17 cellular contexts compared by ENCODE assay signal in the genomic region with DNA sequence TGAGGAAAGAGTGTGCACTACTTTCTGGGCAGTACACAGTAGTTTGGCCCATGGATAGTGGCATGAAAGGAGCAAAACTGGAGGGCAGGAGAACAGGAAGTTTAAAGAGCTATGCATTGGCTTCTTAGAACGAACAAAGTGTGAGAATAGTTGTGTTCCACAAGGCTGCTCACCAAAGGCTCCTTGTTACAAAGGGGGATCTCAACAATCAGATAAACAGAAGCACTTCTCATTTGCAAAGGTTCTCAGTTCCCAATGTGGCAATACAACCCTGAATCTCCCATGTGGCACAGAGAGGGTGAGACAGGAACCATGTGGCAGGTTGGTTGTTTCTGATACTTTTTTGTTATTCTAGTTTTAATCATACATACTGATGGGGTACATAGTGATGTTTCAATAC.
DNase-seq lines count a peak whose midpoint lies in the region; ATAC-seq and TF ChIP-seq lines count a peak whose summit lies in the region.
"Had no signal": no experiment of that assay in that cellular context is flagged by ENCODE, and none has a peak within 500 bp of the region (broad histone marks: within the 10 kb centered on the region; RNA-seq: fewer than 3 reads in every experiment).

No MANE protein-coding gene starts in this region.

- WGBS in suprapubic skin: 88% methylated on average over 1 of the region's 1 CpG

- H3K9me3 ChIP-seq in OCI-LY3 (ENCODE audit: insufficient read depth, low read length) (no peaks in the 10 kb centered on the region), neural progenitor cell (ENCODE audit: low read depth) (no peaks in the 10 kb centered on the region), suprapubic skin (no peaks in the 10 kb centered on the region)
- H3K9me3 ChIP-seq: A549, BE2C, HAP-1 had no signal

- H3K27me3 ChIP-seq in OCI-LY3 (ENCODE audit: low read depth, low read length) (no peaks in the 10 kb centered on the region), neural progenitor cell (no peaks in the 10 kb centered on the region), suprapubic skin (no peaks in the 10 kb centered on the region)
- H3K27me3 ChIP-seq: BE2C had no signal

- H2AFZ ChIP-seq in OCI-LY3 (ENCODE audit: low read depth, low read length) (peak overlapping the region; percentile 67), neural progenitor cell (replicated peaks) (peak overlapping the region; percentile 26)

- ATAC-seq in GM18858 (IDR thresholded peaks at IDR 0.05; ENCODE audit: unreplicated experiment) (peak; percentile 53), HG03469 (IDR thresholded peaks at IDR 0.05; ENCODE audit: unreplicated experiment) (no peak)
- ATAC-seq: A549 had no signal

- no peak overlapping the region for H3K27ac Mint-ChIP-seq in neural progenitor cell

- H3K79me2 ChIP-seq in OCI-LY3 (ENCODE audit: low read length): no peaks in the 10 kb centered on the region
- no peaks in the 10 kb centered on the region for H3K79me2 ChIP-seq in neural progenitor cell (ENCODE audit: low read depth)

- H3K27ac ChIP-seq in OCI-LY3 (ENCODE audit: low read length): no peak overlapping the region
- no peak overlapping the region for H3K27ac ChIP-seq in neural progenitor cell
- no peak overlapping the region for H3K27ac ChIP-seq in suprapubic skin
- H3K27ac ChIP-seq: A549, C4-2B had no signal

- TF ChIP-seq EP300 in suprapubic skin (IDR thresholded peaks at IDR 0.05): no peak

- H3K36me3 ChIP-seq in OCI-LY3 (replicated peaks; ENCODE audit: low read depth, low read length): no peaks in the 10 kb centered on the region
- H3K36me3 ChIP-seq in neural progenitor cell: no peaks in the 10 kb centered on the region
- H3K36me3 ChIP-seq in suprapubic skin: no peaks in the 10 kb centered on the region
- H3K36me3 ChIP-seq: BE2C, HAP-1 had no signal

- H3K4me2 ChIP-seq in OCI-LY3 (ENCODE audit: low read length) (no peak overlapping the region), neural progenitor cell (no peak overlapping the region)
- H3K4me2 ChIP-seq: A549 had no signal

- H3K9ac ChIP-seq in OCI-LY3 (ENCODE audit: low read length) (no peak overlapping the region), neural progenitor cell (no peak overlapping the region)

- H3K4me3 Mint-ChIP-seq in neural progenitor cell: no peak overlapping the region
- H3K4me3 Mint-ChIP-seq: CD4-positive, alpha-beta memory T cell; IgD-negative memory B cell had no signal

- H3K4me3 ChIP-seq in OCI-LY3 (ENCODE audit: low read length): no peak overlapping the region
- H3K4me3 ChIP-seq in neural progenitor cell: no peak overlapping the region
- no peak overlapping the region for H3K4me3 ChIP-seq in suprapubic skin
- H3K4me3 ChIP-seq: A549, HAP-1 had no signal

- peaks cover 15% of the 10 kb centered on the region for H3K4me1 ChIP-seq in OCI-LY3 (ENCODE audit: low read length)
- no peaks in the 10 kb centered on the region for H3K4me1 ChIP-seq in neural progenitor cell
- peaks cover 6% of the 10 kb centered on the region for H3K4me1 ChIP-seq in suprapubic skin
- H3K4me1 ChIP-seq: BE2C, HAP-1 had no signal

- peaks cover 4% of the 10 kb centered on the region for H3K27me3 Mint-ChIP-seq in neural progenitor cell (ENCODE audit: insufficient read depth, low read depth)

- DNase-seq in neural progenitor cell (ENCODE audit: low spot score) (no peak), NCI-H82 (lab: John Stamatoyannopoulos, UW) (no peak), suprapubic skin (ENCODE audit: low spot score in 2 of 2) (no peak)
- DNase-seq: BE2C; CD4-positive, alpha-beta memory T cell; DMS153; DMS79 treated with DMSO at 0.1 percent for 48 hours; EL; GOT3; KG1 had no signal

- peaks cover 9% of the 10 kb centered on the region for H3K9me3 Mint-ChIP-seq in neural progenitor cell
- H3K9me3 Mint-ChIP-seq: IgD-negative memory B cell had no signal

- no peaks in the 10 kb centered on the region for H3F3A ChIP-seq in neural progenitor cell (ENCODE audit: low read depth)

- H3K4me1 Mint-ChIP-seq in neural progenitor cell: peaks cover 9% of the 10 kb centered on the region
- H3K4me1 Mint-ChIP-seq: CD4-positive, alpha-beta memory T cell; IgD-negative memory B cell had no signal

- TF ChIP-seq CTCF in OCI-LY3 (IDR thresholded peaks at IDR 0.05; ENCODE audit: low read depth, low read length) (no peak), neural progenitor cell (IDR thresholded peaks at IDR 0.05) (no peak), suprapubic skin (IDR thresholded peaks at IDR 0.05) (no peak)

- no peaks in the 10 kb centered on the region for H4K20me1 ChIP-seq in OCI-LY3 (ENCODE audit: insufficient read depth, low read length)
- H4K20me1 ChIP-seq in neural progenitor cell (ENCODE audit: low read depth): no peaks in the 10 kb centered on the region

- no peaks in the 10 kb centered on the region for H3K36me3 Mint-ChIP-seq in neural progenitor cell
- H3K36me3 Mint-ChIP-seq: CD4-positive, alpha-beta memory T cell; IgD-negative memory B cell had no signal

- no peak for TF ChIP-seq POLR2A in suprapubic skin (IDR thresholded peaks at IDR 0.05)
